9 cellular contexts compared by ENCODE assay signal in the genomic region with DNA sequence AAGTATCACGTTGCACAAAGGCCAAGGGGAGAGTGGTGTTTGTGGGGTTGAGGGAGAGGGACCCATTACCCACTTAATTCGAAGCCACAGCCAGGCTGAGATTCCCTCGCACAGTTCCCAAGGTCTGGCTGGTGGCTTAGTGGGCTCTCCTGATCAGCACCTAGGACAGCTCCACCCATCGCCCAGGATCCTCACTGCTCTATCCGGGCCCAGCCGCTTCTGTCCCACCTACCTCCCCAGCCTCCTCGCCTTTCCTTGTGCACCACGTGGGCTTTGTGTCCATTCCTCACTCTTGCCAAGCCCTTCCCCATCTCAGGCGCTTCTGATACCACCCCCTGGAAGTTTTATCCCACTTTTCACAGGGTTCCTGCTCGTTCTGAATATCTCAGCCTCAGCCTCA.
DNase-seq lines count a peak whose midpoint lies in the region; ATAC-seq and TF ChIP-seq lines count a peak whose summit lies in the region.
"Had no signal": no experiment of that assay in that cellular context is flagged by ENCODE, and none has a peak within 500 bp of the region (broad histone marks: within the 10 kb centered on the region; RNA-seq: fewer than 3 reads in every experiment).

No MANE protein-coding gene starts in this region.

- H3K36me3 ChIP-seq in HAP-1 (replicated peaks) (no peaks in the 10 kb centered on the region), SJCRH30 (no peaks in the 10 kb centered on the region), fibroblast of lung (ENCODE audit: control insufficient read depth, insufficient read depth, low read length) (no peaks in the 10 kb centered on the region), uterus (no peaks in the 10 kb centered on the region)

- no peak overlapping the region for H3K4me3 ChIP-seq in HAP-1
- H3K4me3 ChIP-seq in SJCRH30: no peak overlapping the region
- no peak overlapping the region for H3K4me3 ChIP-seq in fibroblast of lung (replicated peaks in 1 of 4; ENCODE audit: control extremely low read depth in 1 of 4, insufficient read depth in 1 of 4, low read depth in 3 of 4, low read length in 4 of 4)
- no peak overlapping the region for H3K4me3 ChIP-seq in uterus

- in situ Hi-C loops in HAP-1 (cut with MboI; ENCODE audit: low sequenced_read_pairs): no loop called here

- H3K27ac ChIP-seq in SJCRH30 (no peak overlapping the region), fibroblast of lung (ENCODE audit: insufficient read depth, low read length) (no peak overlapping the region), uterus (no peak overlapping the region)

- H3K79me2 ChIP-seq in fibroblast of lung (ENCODE audit: control insufficient read depth, insufficient read depth, low read length): no peaks in the 10 kb centered on the region

- no peak for TF ChIP-seq POLR2A in uterus (IDR thresholded peaks at IDR 0.05)

- H3K9me3 ChIP-seq in HAP-1 (no peaks in the 10 kb centered on the region), SJCRH30 (replicated peaks) (no peaks in the 10 kb centered on the region; the same call in 1 of the 2 replicates), fibroblast of lung (ENCODE audit: control insufficient read depth, insufficient read depth, low read depth, low read length) (no peaks in the 10 kb centered on the region), uterus (no peaks in the 10 kb centered on the region)

- no peaks in the 10 kb centered on the region for H3K4me1 ChIP-seq in HAP-1
- H3K4me1 ChIP-seq in SJCRH30: no peaks in the 10 kb centered on the region
- no peaks in the 10 kb centered on the region for H3K4me1 ChIP-seq in fibroblast of lung (ENCODE audit: control insufficient read depth, extremely low read depth, insufficient read depth, low read length)
- no peaks in the 10 kb centered on the region for H3K4me1 ChIP-seq in uterus

- H3K9ac ChIP-seq in fibroblast of lung (ENCODE audit: insufficient read depth, low read length): no peak overlapping the region

- TF ChIP-seq CTCF in fibroblast of lung (conservative IDR thresholded peaks at IDR 0.05 in 1 of 2, IDR thresholded peaks at IDR 0.05 in 1 of 2; ENCODE audit: low read depth in 1 of 2, low read length in 2 of 2): no peak
- TF ChIP-seq CTCF in uterus (IDR thresholded peaks at IDR 0.05): no peak

- no peaks in the 10 kb centered on the region for H3K27me3 ChIP-seq in HAP-1 (ENCODE audit: low read depth)
- H3K27me3 ChIP-seq in SJCRH30: 0 out of 2 replicates have a peak, but pooled peaks cover 5% of the 10 kb centered on the region
- no peaks in the 10 kb centered on the region for H3K27me3 ChIP-seq in fibroblast of lung (ENCODE audit: control insufficient read depth, insufficient read depth, low read length)
- no peaks in the 10 kb centered on the region for H3K27me3 ChIP-seq in uterus

- H4K20me1 ChIP-seq in fibroblast of lung (ENCODE audit: control insufficient read depth, extremely low read depth, insufficient read depth, low read length): no peaks in the 10 kb centered on the region

- ATAC-seq in HG02588 (IDR thresholded peaks at IDR 0.05; ENCODE audit: unreplicated experiment): no peak

- DNase-seq in HAP-1 (ENCODE audit: low spot score in 2 of 2): peak; percentile 43 to 67
- peak; percentile 50 to 77 for DNase-seq in SJCRH30
- peak; percentile 2 to 6 for DNase-seq in fibroblast of lung (ENCODE audit: low read depth in 2 of 2)
- DNase-seq in stimulated activated CD4-positive, alpha-beta T cell treated with anti-CD3 and anti-CD28 coated beads, Interleukin-1b, Interleukin-23, amount 100 ng/mL, for 4 hours (ENCODE audit: low read depth in 2 of 2): peak; percentile 1 to 7
- no peak for DNase-seq in 8988T
- DNase-seq in SKM-1 (lab: John Stamatoyannopoulos, UW; ENCODE audit: unreplicated experiment): no peak
- DNase-seq in uterus: no peak
- DNase-seq: foreskin melanocyte had no signal

- H2AFZ ChIP-seq in fibroblast of lung (ENCODE audit: low read length): no peak overlapping the region

- no peak overlapping the region for H3K4me2 ChIP-seq in fibroblast of lung (ENCODE audit: extremely low read depth, insufficient read depth, low read length)

- intact Hi-C loops in uterus (cut with DNase I; ENCODE audit: low total_unique reads): no loop called here

Comparison
In these comparisons a context has a peak if more than half of its experiments do, and no peak if none do; other contexts are left out.
1. DNase-seq: peak in HAP-1 (2 of 2), SJCRH30 (2 of 2), fibroblast of lung (2 of 2) and stimulated activated CD4-positive, alpha-beta T cell treated with anti-CD3 and anti-CD28 coated beads, Interleukin-1b, Interleukin-23, amount 100 ng/mL, for 4 hours (2 of 2); none in 8988T (single experiment), SKM-1 (single experiment) and uterus (0 of 2).